In genomic region chr1:228445867-228446584, GRCh38 we compare ENCODE assay signal across 8 cellular contexts. TPM values are rescaled to one million over a fixed set of nuclear protein-coding genes. Genes with fewer than 3 reads are reported as not detected.
DNase-seq lines count a peak whose midpoint lies in the region; ATAC-seq, FAIRE-seq and TF ChIP-seq lines count a peak whose summit lies in the region.
"Had no signal": no experiment of that assay in that cellular context is flagged by ENCODE, and none has a peak within 500 bp of the region (broad histone marks: within the 10 kb centered on the region; RNA-seq: fewer than 3 reads in every experiment).

No MANE protein-coding gene starts in this region.

- no peak for TF ChIP-seq POLR2A in H54 (IDR thresholded peaks at IDR 0.05; ENCODE audit: low read depth, low read length)

- peaks cover 29% of the 10 kb centered on the region for H3K27me3 Mint-ChIP-seq in activated naive CD8-positive, alpha-beta T cell

- ATAC-seq in GM18502 (IDR thresholded peaks at IDR 0.05; ENCODE audit: poor library complexity, unreplicated experiment) (peak; percentile 82), HG03460 (IDR thresholded peaks at IDR 0.05; ENCODE audit: unreplicated experiment) (peak; percentile 54), left cardiac atrium (peak; percentile 90 to 93), GM18873 (IDR thresholded peaks at IDR 0.05; ENCODE audit: low FRiP score, unreplicated experiment) (no peak)

- FAIRE-seq in H54 (lab: Jason Lieb, UNC) = no peak

- no peaks in the 10 kb centered on the region for H3K9me3 Mint-ChIP-seq in activated naive CD8-positive, alpha-beta T cell (ENCODE audit: low read depth)

- H3K36me3 Mint-ChIP-seq in activated naive CD8-positive, alpha-beta T cell = peaks cover 4% of the 10 kb centered on the region

- peak overlapping the region; percentile 86 for H3K4me3 Mint-ChIP-seq in activated naive CD8-positive, alpha-beta T cell

- no peak overlapping the region for H3K27ac Mint-ChIP-seq in activated naive CD8-positive, alpha-beta T cell

- intact Hi-C loops in left cardiac atrium (cut with DNase I) (no loop called here), posterior cingulate gyrus (cut with DNase I) (no loop called here)

- H3K4me1 Mint-ChIP-seq in activated naive CD8-positive, alpha-beta T cell (ENCODE audit: low read depth) = peaks cover 9% of the 10 kb centered on the region

- DNase-seq in left cardiac atrium = peak; percentile 42
- DNase-seq in posterior cingulate gyrus = peak in 7 of 10 donors; percentile 23 to 90 (median 44)
- DNase-seq in H54 (ENCODE audit: insufficient read length, low spot score) = no peak

RNA-seq across cellular contexts. Expression of gene TRIM17, which starts 29.4 kb away (rescaled TPM):
- total RNA-seq in left cardiac atrium = under 1 TPM; 0.42 to 0.88 TPM
- total RNA-seq: SK-MEL-5 had no signal

RNA-seq across cellular contexts. Expression of gene TRIM11, which starts 39.4 kb away (rescaled TPM):
- total RNA-seq in left cardiac atrium = 1 to 10 TPM; 9.0 to 9.5 TPM

RNA-seq across cellular contexts. Expression of gene RNF187, which starts 41.2 kb away (rescaled TPM):
- 10 to 100 TPM; 78.4 to 88.2 TPM for total RNA-seq in left cardiac atrium
